Comparison of ENCODE assay signal across 1 cellular context in the genomic region with DNA sequence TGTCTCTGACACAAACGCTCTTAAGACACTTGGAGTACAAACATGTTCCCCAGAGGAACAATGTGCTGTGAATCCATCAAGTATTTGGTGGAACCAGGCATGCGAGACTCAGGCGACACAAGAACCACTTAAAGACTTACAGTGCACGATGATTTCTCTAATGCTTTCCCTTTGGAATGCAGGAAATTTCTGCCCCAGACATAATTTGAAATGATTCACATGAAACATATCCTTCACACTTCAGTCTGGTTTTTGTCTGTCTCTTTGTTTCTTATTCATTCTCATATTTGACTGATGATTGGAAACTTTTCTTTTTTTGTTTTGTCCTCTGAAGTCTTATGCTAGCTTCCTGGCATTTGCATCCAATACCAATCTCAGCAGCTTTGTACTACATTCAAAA.
TF ChIP-seq lines count a peak whose summit lies in the region.

No MANE protein-coding gene starts in this region.

TF ChIP-seq in WTC11, 78 proteins besides CTCF, POLR2A, EP300 and RAD21 (continued from another document):
- TF ChIP-seq, protein P1, sequence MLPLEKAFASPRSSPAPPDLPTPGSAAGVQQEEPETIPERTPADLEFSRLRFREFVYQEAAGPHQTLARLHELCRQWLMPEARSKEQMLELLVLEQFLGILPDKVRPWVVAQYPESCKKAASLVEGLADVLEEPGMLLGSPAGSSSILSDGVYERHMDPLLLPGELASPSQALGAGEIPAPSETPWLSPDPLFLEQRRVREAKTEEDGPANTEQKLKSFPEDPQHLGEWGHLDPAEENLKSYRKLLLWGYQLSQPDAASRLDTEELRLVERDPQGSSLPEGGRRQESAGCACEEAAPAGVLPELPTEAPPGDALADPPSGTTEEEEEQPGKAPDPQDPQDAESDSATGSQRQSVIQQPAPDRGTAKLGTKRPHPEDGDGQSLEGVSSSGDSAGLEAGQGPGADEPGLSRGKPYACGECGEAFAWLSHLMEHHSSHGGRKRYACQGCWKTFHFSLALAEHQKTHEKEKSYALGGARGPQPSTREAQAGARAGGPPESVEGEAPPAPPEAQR (CRISPR knock-in tag; IDR thresholded peaks at IDR 0.05) = no peak
- no peak for TF ChIP-seq PRRX2 (CRISPR knock-in tag; IDR thresholded peaks at IDR 0.05)
- TF ChIP-seq, protein P2, sequence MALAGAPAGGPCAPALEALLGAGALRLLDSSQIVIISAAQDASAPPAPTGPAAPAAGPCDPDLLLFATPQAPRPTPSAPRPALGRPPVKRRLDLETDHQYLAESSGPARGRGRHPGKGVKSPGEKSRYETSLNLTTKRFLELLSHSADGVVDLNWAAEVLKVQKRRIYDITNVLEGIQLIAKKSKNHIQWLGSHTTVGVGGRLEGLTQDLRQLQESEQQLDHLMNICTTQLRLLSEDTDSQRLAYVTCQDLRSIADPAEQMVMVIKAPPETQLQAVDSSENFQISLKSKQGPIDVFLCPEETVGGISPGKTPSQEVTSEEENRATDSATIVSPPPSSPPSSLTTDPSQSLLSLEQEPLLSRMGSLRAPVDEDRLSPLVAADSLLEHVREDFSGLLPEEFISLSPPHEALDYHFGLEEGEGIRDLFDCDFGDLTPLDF (CRISPR knock-in tag; IDR thresholded peaks at IDR 0.05) = no peak
- TF ChIP-seq CREB1 (CRISPR knock-in tag; IDR thresholded peaks at IDR 0.05) = no peak
- TF ChIP-seq GTF2I (CRISPR knock-in tag; conservative IDR thresholded peaks at IDR 0.05) = no peak
TF ChIP-seq in WTC11: peak in this region for 0.
